Comparison of ENCODE assay signal across 8 cellular contexts in genomic region chr16:28210264-28210663, GRCh38. TPM values are rescaled to one million over a fixed set of nuclear protein-coding genes. Genes with fewer than 3 reads are reported as not detected.
A peak's percentile ranks its signal among the peaks of the same experiment; 100 is the strongest.
DNase-seq lines count a peak whose midpoint lies in the region; ATAC-seq and TF ChIP-seq lines count a peak whose summit lies in the region.

No MANE protein-coding gene starts in this region.

- no peak for ATAC-seq in GM18909 (IDR thresholded peaks at IDR 0.05; ENCODE audit: poor library complexity, unreplicated experiment)

- CTCF ChIA-PET in AG04450 (lab: Charles Lee): interaction anchor here (0.6 to 0.9 kb wide), 2 partner anchors 68 to 69 kb away, joined by 3 to 6 read pairs; no protein-coding TSS in a partner anchor

- no peaks in the 10 kb centered on the region for H3K27me3 ChIP-seq in AG04450 (ENCODE audit: control insufficient read depth, insufficient read depth, low read length)
- no peaks in the 10 kb centered on the region for H3K27me3 ChIP-seq in HUES6 (ENCODE audit: control insufficient read depth, insufficient read depth, low read length)
- no peaks in the 10 kb centered on the region for H3K27me3 ChIP-seq in brain microvascular endothelial cell (replicated peaks)
- H3K27me3 ChIP-seq in muscle layer of duodenum (ENCODE audit: low read depth, low read length): no peaks in the 10 kb centered on the region

- in situ Hi-C loops in brain microvascular endothelial cell (cut with HindIII; ENCODE audit: low pct_ligation_motif_present, low sequenced_read_pairs): no loop called here

- H3K4me3 ChIP-seq in AG04450 (ENCODE audit: low read depth, low read length) (peak overlapping the region; percentile 82), HUES6 (ENCODE audit: low read depth, low read length) (peak overlapping the region; percentile 96), brain microvascular endothelial cell (ENCODE audit: low read depth, low read length) (peak overlapping the region; percentile 84), muscle layer of duodenum (ENCODE audit: low read depth in 1 of 2, low read length in 2 of 2) (peak overlapping the region; percentile 77 to 86)

- peaks cover 36% of the 10 kb centered on the region for H3K36me3 ChIP-seq in HUES6 (ENCODE audit: control insufficient read depth, insufficient read depth, low read length)
- H3K36me3 ChIP-seq in brain microvascular endothelial cell (replicated peaks): peaks cover 20% of the 10 kb centered on the region
- peaks cover 3 to 17% of the 10 kb centered on the region in 2 donors for H3K36me3 ChIP-seq in muscle layer of duodenum (ENCODE audit: control insufficient read depth in 1 of 2, insufficient read depth in 2 of 2, low read length in 2 of 2)

- H3K27ac ChIP-seq in AG04450 (ENCODE audit: low read depth, low read length): no peak overlapping the region
- H3K27ac ChIP-seq in HUES6 (ENCODE audit: low read depth, low read length): no peak overlapping the region
- H3K27ac ChIP-seq in brain microvascular endothelial cell: no peak overlapping the region
- peak overlapping the region; percentile 58 for H3K27ac ChIP-seq in muscle layer of duodenum (ENCODE audit: low read length)

- POLR2A ChIA-PET in AG04450 (lab: Yijun Ruan, JAX): interaction anchor here (0.8 to 2.2 kb wide), 3 partner anchors 16 to 69 kb away, joined by 3 to 7 read pairs (median 3); no protein-coding TSS in a partner anchor

- DNase-seq in AG04450 (ENCODE audit: low read depth, low spot score) (no peak), brain microvascular endothelial cell (no peak), HCEC 1CT (no peak), RKO (ENCODE audit: low spot score) (no peak)
- DNase-seq in activated effector memory CD4-positive, alpha-beta T cell treated with anti-CD3 and anti-CD28 coated beads, Interleukin-2, amount 50 U/mL, for 16 hours: no peak

- H3K9ac ChIP-seq in HUES6 (ENCODE audit: low read length): peak overlapping the region; percentile 89

- peaks cover 21% of the 10 kb centered on the region for H3K4me1 ChIP-seq in HUES6 (ENCODE audit: control insufficient read depth, insufficient read depth, low read length)
- peaks cover 0 to 14% of the 10 kb centered on the region in 2 donors for H3K4me1 ChIP-seq in muscle layer of duodenum (ENCODE audit: control insufficient read depth in 1 of 2, insufficient read depth in 2 of 2, low read length in 2 of 2)

- no peak for TF ChIP-seq CTCF in AG04450 (IDR thresholded peaks at IDR 0.05; ENCODE audit: low read depth, low read length)
- TF ChIP-seq CTCF in brain microvascular endothelial cell (IDR thresholded peaks at IDR 0.05; ENCODE audit: low read depth, low read length, missing control alignments): no peak

- H3K9me3 ChIP-seq in AG04450 (ENCODE audit: control insufficient read depth, insufficient read depth, low read length) (no peaks in the 10 kb centered on the region; the same call in 1 of the 2 replicates), HUES6 (ENCODE audit: control insufficient read depth, insufficient read depth, low read depth, low read length) (no peaks in the 10 kb centered on the region), muscle layer of duodenum (ENCODE audit: control insufficient read depth in 1 of 2, low read length in 2 of 2) (no peaks in the 10 kb centered on the region)

RNA-seq across cellular contexts. Expression of gene XPO6, which starts 1.5 kb away (rescaled TPM):
- 207 and 212 TPM in 2 replicates for polyA plus RNA-seq in AG04450 (2011; rRNA removed)
- 317 and 400 TPM in 2 replicates for polyA minus RNA-seq in AG04450 (2011; rRNA and poly(A)+ RNA removed)
